21 cellular contexts compared by ENCODE assay signal in genomic region chr4:121712783-121713182, GRCh38. TPM values are rescaled to one million over a fixed set of nuclear protein-coding genes. Genes with fewer than 3 reads are reported as not detected.
"Had no signal": no experiment of that assay in that cellular context is flagged by ENCODE, and none has a peak within 500 bp of the region (broad histone marks: within the 10 kb centered on the region; RNA-seq: fewer than 3 reads in every experiment).

No MANE protein-coding gene starts in this region.

- H3K27ac ChIP-seq: suprapubic skin had no signal

- H3K36me3 ChIP-seq: breast epithelium, gastrocnemius medialis, suprapubic skin, transverse colon had no signal

- DNase-seq: activated CD4-positive, alpha-beta T cell treated with anti-CD3 and anti-CD28 coated beads, Interleukin-2, amount 10 ng/mL, durations not matched to agents 7 days and 5 days; activated CD8-positive, alpha-beta memory T cell treated with anti-CD3 and anti-CD28 coated beads for 24 hours; activated CD8-positive, alpha-beta memory T cell treated with anti-CD3 and anti-CD28 coated beads, Interleukin-2, amount 50 U/mL, for 48 hours; activated effector memory CD4-positive, alpha-beta T cell treated with Interleukin-2 at 50 U/mL for 16 hours; activated naive CD4-positive, alpha-beta T cell treated with anti-CD3 and anti-CD28 coated beads, Interleukin-2, amount 10 ng/mL, durations not matched to agents 7 days and 5 days; activated T-cell treated with anti-CD3 and anti-CD28 coated beads, Interleukin-2, amount 50 U/mL, for 48 hours; aorta; cortex of kidney; erythroblast; gastrocnemius medialis; nephron progenitor cell; occipital lobe; stimulated activated naive CD8-positive, alpha-beta T cell treated with anti-CD3 and anti-CD28 coated beads, Interleukin-15, Interleukin-2, amounts not matched to agents 100 U/mL and 50 U/mL, for 24 hours; T-helper 1 cell; T-helper 9 cell; transverse colon had no signal

- H3K27ac Mint-ChIP-seq: activated CD4-positive, alpha-beta T cell treated with anti-CD3 and anti-CD28 coated beads, Interleukin-2, amount 10 ng/mL, durations not matched to agents 7 days and 5 days; activated naive CD4-positive, alpha-beta T cell treated with anti-CD3 and anti-CD28 coated beads, Interleukin-2, amount 10 ng/mL, durations not matched to agents 7 days and 5 days; nephron progenitor cell had no signal

- H3K9me3 ChIP-seq: breast epithelium, gastrocnemius medialis, suprapubic skin, transverse colon had no signal

- H3K4me3 ChIP-seq: breast epithelium, gastrocnemius medialis, lung, suprapubic skin, transverse colon had no signal

- H3K9me3 Mint-ChIP-seq: activated naive CD4-positive, alpha-beta T cell treated with anti-CD3 and anti-CD28 coated beads, Interleukin-2, amount 10 ng/mL, durations not matched to agents 7 days and 5 days; nephron progenitor cell had no signal

- H3K4me1 ChIP-seq: breast epithelium had no signal

- H3K36me3 Mint-ChIP-seq: activated naive CD4-positive, alpha-beta T cell treated with anti-CD3 and anti-CD28 coated beads, Interleukin-2, amount 10 ng/mL, durations not matched to agents 7 days and 5 days had no signal

- H3K4me3 Mint-ChIP-seq: activated CD4-positive, alpha-beta T cell treated with anti-CD3 and anti-CD28 coated beads, Interleukin-2, amount 10 ng/mL, durations not matched to agents 7 days and 5 days; activated naive CD4-positive, alpha-beta T cell treated with anti-CD3 and anti-CD28 coated beads, Interleukin-2, amount 10 ng/mL, durations not matched to agents 7 days and 5 days; nephron progenitor cell had no signal

- H3K27me3 ChIP-seq: breast epithelium, gastrocnemius medialis, suprapubic skin, transverse colon had no signal

- ATAC-seq: activated CD4-positive, CD25-positive, alpha-beta regulatory T cell treated with anti-CD3 and anti-CD28 coated beads, Interleukin-2, amount 50 U/mL, for 24 hours; stimulated activated naive CD8-positive, alpha-beta T cell treated with anti-CD3 and anti-CD28 coated beads, Interleukin-15, Interleukin-2, amounts not matched to agents 100 U/mL and 50 U/mL, for 24 hours had no signal

RNA-seq across cellular contexts. Expression of gene SMIM43, which starts 52.2 kb away (rescaled TPM):
- total RNA-seq: activated CD4-positive, alpha-beta T cell treated with anti-CD3 and anti-CD28 coated beads, Interleukin-2, amount 10 ng/mL, durations not matched to agents 7 days and 5 days; aorta; breast epithelium; gastrocnemius medialis; posterior vena cava; suprapubic skin had no signal
- polyA plus RNA-seq: aorta had no signal
